ENCODE assay signal across 10 cellular contexts in the genomic region with DNA sequence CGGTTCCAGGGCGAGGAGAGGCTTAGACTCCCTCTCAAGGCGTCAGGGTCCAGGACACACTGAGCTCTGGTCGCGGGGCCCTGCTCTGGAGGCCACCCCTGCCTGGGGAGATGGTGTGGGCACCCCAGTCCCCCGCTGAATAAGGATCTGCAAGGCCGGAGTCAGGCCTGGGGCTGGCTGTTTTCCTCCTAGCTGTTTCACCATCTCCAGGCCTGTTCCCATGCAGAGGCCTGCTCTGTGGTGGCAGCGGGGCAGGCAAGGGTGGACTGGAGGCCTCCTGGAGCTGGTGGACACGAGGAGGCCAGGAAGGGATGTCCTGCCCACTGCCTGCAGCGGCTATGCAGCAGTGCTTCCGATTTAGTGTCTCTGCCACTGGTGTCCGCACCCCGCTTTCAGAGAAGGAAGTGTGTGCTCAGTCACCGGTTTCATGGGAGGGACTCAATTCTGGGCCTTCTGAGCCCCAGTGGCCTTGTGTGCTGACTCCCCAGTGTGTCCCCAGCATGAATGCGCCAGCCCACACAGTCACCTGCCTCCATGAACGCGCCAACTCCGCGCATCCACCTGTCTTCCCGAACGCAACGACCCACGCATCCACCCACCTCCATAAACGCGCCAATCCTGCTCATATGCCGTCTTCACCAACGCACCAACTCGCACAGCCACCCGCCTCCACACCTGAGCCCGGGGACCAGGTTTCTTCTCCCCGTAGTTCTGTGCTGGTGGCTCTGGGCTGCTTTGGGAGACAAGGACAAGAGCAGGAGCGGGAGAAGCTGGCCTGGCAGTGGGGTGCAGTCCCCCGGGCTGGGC. TPM values are rescaled to one million over a fixed set of nuclear protein-coding genes. Genes with fewer than 3 reads are reported as not detected.
DNase-seq lines count a peak whose midpoint lies in the region; ATAC-seq and TF ChIP-seq lines count a peak whose summit lies in the region.
"Had no signal": no experiment of that assay in that cellular context is flagged by ENCODE, and none has a peak within 500 bp of the region (broad histone marks: within the 10 kb centered on the region; RNA-seq: fewer than 3 reads in every experiment).

No MANE protein-coding gene starts in this region.

- H3K36me3 Mint-ChIP-seq in MCF 10A (ENCODE audit: insufficient read depth, unreplicated experiment) (peaks cover 9% of the 10 kb centered on the region), type B pancreatic cell (peaks cover 3% of the 10 kb centered on the region)
- H3K36me3 Mint-ChIP-seq in activated CD4-positive, alpha-beta memory T cell treated with anti-CD3 and anti-CD28 coated beads, Interleukin-2, amount 10 ng/mL, durations not matched to agents 7 days and 5 days (ENCODE audit: low read depth): peaks cover 16% of the 10 kb centered on the region

- ATAC-seq in HG02571 (IDR thresholded peaks at IDR 0.05; ENCODE audit: unreplicated experiment): no peak

- H3K79me1 ChIP-seq in mesenchymal stem cell (replicated peaks; ENCODE audit: low read length, poor library complexity, severe bottlenecking) (peaks cover 45% of the 10 kb centered on the region), mesendoderm (ENCODE audit: low read length) (no peaks in the 10 kb centered on the region)

- H3K36me3 ChIP-seq in mammary epithelial cell (ENCODE audit: insufficient read depth, low read length): peaks cover 3% of the 10 kb centered on the region
- H3K36me3 ChIP-seq in mesenchymal stem cell (ENCODE audit: control insufficient read depth in 1 of 2, insufficient read depth in 2 of 2, low read depth in 1 of 2, low read length in 2 of 2): peaks cover 15 to 26% of the 10 kb centered on the region in 2 experiments
- no peaks in the 10 kb centered on the region for H3K36me3 ChIP-seq in mesendoderm (ENCODE audit: control insufficient read depth, insufficient read depth, low read length)

- H2AFZ ChIP-seq in mammary epithelial cell (ENCODE audit: low read depth, low read length): no peak overlapping the region
- H2AFZ ChIP-seq in mesenchymal stem cell (ENCODE audit: low read depth, low read length): no peak overlapping the region

- H3K4me2 ChIP-seq in mammary epithelial cell (ENCODE audit: insufficient read depth, low read depth, low read length) (no peak overlapping the region), mesenchymal stem cell (ENCODE audit: low read length, poor library complexity, severe bottlenecking) (no peak overlapping the region), mesendoderm (ENCODE audit: low read length) (no peak overlapping the region)

- H3K18ac ChIP-seq in mesenchymal stem cell (ENCODE audit: low read depth in 1 of 2, low read length in 2 of 2) (peak overlapping the region; percentile 69 to 78), mesendoderm (ENCODE audit: low read length) (no peak overlapping the region)

- DNase-seq in MCF 10A (ENCODE audit: unreplicated experiment) (no peak), mammary epithelial cell (no peak), mesenchymal stem cell (no peak), type B pancreatic cell (ENCODE audit: extremely low spot score, unreplicated experiment) (no peak), hippocampal formation (lab: John Stamatoyannopoulos, UW) (no peak), mesendoderm (no peak)
- DNase-seq in activated CD4-positive, alpha-beta memory T cell treated with anti-CD3 and anti-CD28 coated beads, Interleukin-2, amount 10 ng/mL, durations not matched to agents 7 days and 5 days: no peak
- DNase-seq: central memory CD4-positive, alpha-beta T cell; NCI-H1694 had no signal

- H3K4me1 ChIP-seq in mammary epithelial cell (ENCODE audit: insufficient read depth, low read length) (peaks cover 19% of the 10 kb centered on the region), mesenchymal stem cell (ENCODE audit: control insufficient read depth, insufficient read depth, low read depth, low read length) (peaks cover 26% of the 10 kb centered on the region), mesendoderm (ENCODE audit: control insufficient read depth, low read depth, low read length) (no peaks in the 10 kb centered on the region)

- H3K4me1 Mint-ChIP-seq in MCF 10A (ENCODE audit: insufficient read depth, unreplicated experiment) (peaks cover 17% of the 10 kb centered on the region), type B pancreatic cell (ENCODE audit: unreplicated experiment) (peaks cover 24% of the 10 kb centered on the region)
- H3K4me1 Mint-ChIP-seq in activated CD4-positive, alpha-beta memory T cell treated with anti-CD3 and anti-CD28 coated beads, Interleukin-2, amount 10 ng/mL, durations not matched to agents 7 days and 5 days: peaks cover 57% of the 10 kb centered on the region

- dilution Hi-C loops in mammary epithelial cell (cut with HindIII; ENCODE audit: low sequenced_read_pairs): no loop called here

- H3K23ac ChIP-seq in mesenchymal stem cell (ENCODE audit: low read length in 2 of 2): no peak overlapping the region
- H3K23ac ChIP-seq in mesendoderm (ENCODE audit: low read length): no peak overlapping the region

- H3K27me3 ChIP-seq in mammary epithelial cell (ENCODE audit: insufficient read depth, low read length) (no peaks in the 10 kb centered on the region), mesenchymal stem cell (ENCODE audit: control insufficient read depth in 1 of 2, insufficient read depth in 1 of 2, low read length in 2 of 2) (no peaks in the 10 kb centered on the region), mesendoderm (ENCODE audit: insufficient read depth, low read length, poor library complexity) (no peaks in the 10 kb centered on the region)

- peak overlapping the region; percentile 19 for H3K4me3 Mint-ChIP-seq in MCF 10A (ENCODE audit: unreplicated experiment)
- H3K4me3 Mint-ChIP-seq in activated CD4-positive, alpha-beta memory T cell treated with anti-CD3 and anti-CD28 coated beads, Interleukin-2, amount 10 ng/mL, durations not matched to agents 7 days and 5 days: no peak overlapping the region
- peak overlapping the region; percentile 84 for H3K4me3 Mint-ChIP-seq in type B pancreatic cell

- H3K27ac ChIP-seq in mammary epithelial cell (ENCODE audit: insufficient read depth, low read depth, low read length) (no peak overlapping the region), mesenchymal stem cell (ENCODE audit: low read length, poor library complexity, severe bottlenecking) (peak overlapping the region; percentile 71), mesendoderm (ENCODE audit: low read depth, low read length) (no peak overlapping the region)

- H3K9ac ChIP-seq in mammary epithelial cell (ENCODE audit: insufficient read depth, low read length) (no peak overlapping the region), mesenchymal stem cell (ENCODE audit: low read length) (no peak overlapping the region), mesendoderm (ENCODE audit: low read length) (no peak overlapping the region)

- H4K8ac ChIP-seq in mesenchymal stem cell (ENCODE audit: low read length) (peak overlapping the region; percentile 66), mesendoderm (ENCODE audit: low read depth, low read length) (no peak overlapping the region)

- no peaks in the 10 kb centered on the region for H4K20me1 ChIP-seq in mammary epithelial cell (ENCODE audit: insufficient read depth, low read length)

- H4K91ac ChIP-seq in mesenchymal stem cell (ENCODE audit: low read length): peak overlapping the region; percentile 95

- CTCF ChIA-PET in MCF 10A (lab: Yijun Ruan, JAX): interaction anchor here (0.7 to 1.2 kb wide), 3 partner anchors 31 to 120 kb away, joined by 3 to 5 read pairs (median 4); no protein-coding TSS in a partner anchor
- CTCF ChIA-PET in mammary epithelial cell (lab: Charles Lee; ENCODE audit: low non-redundant PET): no interaction called here
- CTCF ChIA-PET in activated CD4-positive, alpha-beta memory T cell treated with anti-CD3 and anti-CD28 coated beads, Interleukin-2, amount 10 ng/mL, durations not matched to agents 7 days and 5 days (lab: Charles Lee): interaction anchor here (0.7 to 1.2 kb wide), 3 partner anchors 13 to 55 kb away, joined by 3 to 4 read pairs (median 3); a partner anchor contains a TSS

- H4K5ac ChIP-seq in mesendoderm (ENCODE audit: low read length): no peak overlapping the region

- peak overlapping the region; percentile 77 to 82 for H3K4ac ChIP-seq in mesenchymal stem cell (ENCODE audit: low read depth in 1 of 2, low read length in 2 of 2)
- H3K4ac ChIP-seq in mesendoderm (ENCODE audit: low read depth, low read length): no peak overlapping the region

- TF ChIP-seq CTCF in MCF 10A (IDR thresholded peaks at IDR 0.05; ENCODE audit: unreplicated experiment) (no peak), mammary epithelial cell (conservative IDR thresholded peaks at IDR 0.05 in 1 of 2, IDR thresholded peaks at IDR 0.05 in 1 of 2; ENCODE audit: extremely low read depth in 1 of 2, insufficient read depth in 1 of 2, low read depth in 1 of 2, low read length in 2 of 2) (no peak), type B pancreatic cell (conservative IDR thresholded peaks at IDR 0.05) (no peak)

- H3K27ac Mint-ChIP-seq in MCF 10A (ENCODE audit: low read depth, unreplicated experiment) (no peak overlapping the region), type B pancreatic cell (peak overlapping the region; percentile 75)
- H3K27ac Mint-ChIP-seq in activated CD4-positive, alpha-beta memory T cell treated with anti-CD3 and anti-CD28 coated beads, Interleukin-2, amount 10 ng/mL, durations not matched to agents 7 days and 5 days: peak overlapping the region; percentile 47

- in situ Hi-C loops in mammary epithelial cell (cut with MboI; ENCODE audit: low sequenced_read_pairs in 2 of 2): no loop called here

- H3K79me2 ChIP-seq in mammary epithelial cell (ENCODE audit: insufficient read depth, low read length): peaks cover 35% of the 10 kb centered on the region
- no peaks in the 10 kb centered on the region for H3K79me2 ChIP-seq in mesendoderm (ENCODE audit: control insufficient read depth, insufficient read depth, low read length)

- peak overlapping the region; percentile 40 for H2AK5ac ChIP-seq in mesenchymal stem cell (ENCODE audit: low read length, severe bottlenecking)
- no peak overlapping the region for H2AK5ac ChIP-seq in mesendoderm (ENCODE audit: low read length)

- H3K4me3 ChIP-seq in mammary epithelial cell (replicated peaks in 1 of 3; ENCODE audit: insufficient read depth in 1 of 3, low read depth in 2 of 3, low read length in 3 of 3): no peak overlapping the region
- H3K4me3 ChIP-seq in mesenchymal stem cell (ENCODE audit: insufficient read depth in 1 of 2, low read depth in 1 of 2, low read length in 2 of 2): no peak overlapping the region
- no peak overlapping the region for H3K4me3 ChIP-seq in mesendoderm (ENCODE audit: low read length)

- POLR2A ChIA-PET in MCF 10A (lab: Yijun Ruan, JAX): interaction anchor here (1.0 to 1.3 kb wide), 3 partner anchors 11 to 36 kb away, joined by 3 to 6 read pairs (median 4); no protein-coding TSS in a partner anchor
- POLR2A ChIA-PET in activated CD4-positive, alpha-beta memory T cell treated with anti-CD3 and anti-CD28 coated beads, Interleukin-2, amount 10 ng/mL, durations not matched to agents 7 days and 5 days (lab: Charles Lee): interaction anchor here (2.4 kb wide), 1 partner anchor 15 kb away, joined by 11 read pairs; a partner anchor contains a TSS

- H2BK120ac ChIP-seq in mesenchymal stem cell (ENCODE audit: low read depth, low read length) (peak overlapping the region; percentile 35), mesendoderm (ENCODE audit: low read depth, low read length) (no peak overlapping the region)

- WGBS in mammary epithelial cell (ENCODE audit: low coverage, missing lambda C conversion rate): 95% methylated on average over 14 of the region's 33 CpGs
- 97% methylated on average over 33 of the region's 33 CpGs for WGBS in mesenchymal stem cell
- WGBS in mesendoderm (ENCODE audit: extremely low coverage, insufficient coverage, low lambda C conversion rate): no CpG with 5 or more reads among the region's 33 CpGs

- H3K9me3 ChIP-seq in mammary epithelial cell (replicated peaks; ENCODE audit: insufficient read depth, low read length) (no peaks in the 10 kb centered on the region), mesenchymal stem cell (ENCODE audit: control insufficient read depth, low read length) (no peaks in the 10 kb centered on the region)

- H3K27me3 Mint-ChIP-seq in MCF 10A (ENCODE audit: insufficient read depth, unreplicated experiment) (no peaks in the 10 kb centered on the region), type B pancreatic cell (no peaks in the 10 kb centered on the region)
- H3K27me3 Mint-ChIP-seq in activated CD4-positive, alpha-beta memory T cell treated with anti-CD3 and anti-CD28 coated beads, Interleukin-2, amount 10 ng/mL, durations not matched to agents 7 days and 5 days: no peaks in the 10 kb centered on the region

- H2BK15ac ChIP-seq in mesenchymal stem cell (ENCODE audit: low read depth, poor library complexity, severe bottlenecking) (no peak overlapping the region), mesendoderm (replicated peaks; ENCODE audit: low read depth) (no peak overlapping the region)

- H2BK5ac ChIP-seq in mesenchymal stem cell (ENCODE audit: low read depth, low read length, poor library complexity, severe bottlenecking) (no peak overlapping the region), mesendoderm (ENCODE audit: low read length) (no peak overlapping the region)

- no peak overlapping the region for H3K56ac ChIP-seq in mesendoderm (ENCODE audit: low read length)

- H3K14ac ChIP-seq in mesenchymal stem cell (ENCODE audit: low read length in 2 of 2): peak overlapping the region in 1 of 2 experiments; percentile 78

- intact Hi-C loops in MCF 10A (cut with micrococcal nuclease): loop anchor here (2.0 kb wide), 1 partner anchor 15 kb away; a partner anchor contains a TSS
- intact Hi-C loops in mammary epithelial cell (cut with micrococcal nuclease): loop anchor here (5.0 kb wide), 1 partner anchor 37 kb away; no protein-coding TSS in a partner anchor

- BruUV-seq in MCF 10A (replicated peaks; lab: Mats Ljungman, UMichigan) (no TSS peak), mammary epithelial cell (replicated peaks; lab: Mats Ljungman, UMichigan) (no TSS peak)

- no peaks in the 10 kb centered on the region for H3K9me3 Mint-ChIP-seq in MCF 10A (ENCODE audit: unreplicated experiment)
- H3K9me3 Mint-ChIP-seq in activated CD4-positive, alpha-beta memory T cell treated with anti-CD3 and anti-CD28 coated beads, Interleukin-2, amount 10 ng/mL, durations not matched to agents 7 days and 5 days: peaks cover under 1% of the 10 kb centered on the region
- H3K9me3 Mint-ChIP-seq in type B pancreatic cell: no peaks in the 10 kb centered on the region

- H2BK12ac ChIP-seq in mesenchymal stem cell (ENCODE audit: low read length in 2 of 2): peak overlapping the region; percentile 20 to 82

RNA-seq across cellular contexts. Expression of a gene that starts 14.5 kb away (rescaled TPM):
- total RNA-seq in MCF 10A (2022) (0.27 TPM in 1 of 2 replicates, not detected in the other), mammary epithelial cell (under 1 TPM; 0.17 to 0.61 TPM), type B pancreatic cell (ENCODE audit: low replicate concordance) (1.2 TPM in 2 replicates)
- 1.4 TPM for polyA plus RNA-seq in mammary epithelial cell
- not detected for polyA minus RNA-seq in mammary epithelial cell
- total RNA-seq in activated CD4-positive, alpha-beta memory T cell treated with anti-CD3 and anti-CD28 coated beads, Interleukin-2, amount 10 ng/mL, durations not matched to agents 7 days and 5 days: 10 to 100 TPM; 10.0 to 10.1 TPM
- 0.36 TPM for polyA plus RNA-seq in mesenchymal stem cell (2013, experiment 1 of 2)
- polyA plus RNA-seq in mesenchymal stem cell (2013, experiment 2 of 2): 0.40 TPM
- polyA plus RNA-seq in mesendoderm (2013, experiment 1 of 2): 0.41 TPM
- 0.42 TPM for polyA plus RNA-seq in mesendoderm (2013, experiment 2 of 2)

RNA-seq across cellular contexts. Expression of a gene that starts 46.9 kb away (rescaled TPM):
- not detected in 2 replicates for total RNA-seq in MCF 10A (2022)
- not detected for total RNA-seq in mammary epithelial cell
- polyA plus RNA-seq in mammary epithelial cell: not detected
- polyA minus RNA-seq in mammary epithelial cell: not detected
- total RNA-seq in activated CD4-positive, alpha-beta memory T cell treated with anti-CD3 and anti-CD28 coated beads, Interleukin-2, amount 10 ng/mL, durations not matched to agents 7 days and 5 days: not detected
- not detected for polyA plus RNA-seq in mesenchymal stem cell (2013, experiment 1 of 2)
- not detected for polyA plus RNA-seq in mesenchymal stem cell (2013, experiment 2 of 2)
- total RNA-seq in type B pancreatic cell (ENCODE audit: low replicate concordance): 13.6 and 15.3 TPM in 2 replicates
- polyA plus RNA-seq in mesendoderm (2013, experiment 1 of 2): not detected
- not detected for polyA plus RNA-seq in mesendoderm (2013, experiment 2 of 2)

RNA-seq across cellular contexts. Expression of a gene that starts 54.5 kb away (rescaled TPM):
- 14.7 and 16.5 TPM in 2 replicates for total RNA-seq in MCF 10A (2022)
- total RNA-seq in mammary epithelial cell: 10 to 100 TPM; 11.2 to 15.9 TPM
- 4.5 TPM for polyA plus RNA-seq in mammary epithelial cell
- 1.9 TPM for polyA minus RNA-seq in mammary epithelial cell
- 10 to 100 TPM; 17.4 to 18.2 TPM for total RNA-seq in activated CD4-positive, alpha-beta memory T cell treated with anti-CD3 and anti-CD28 coated beads, Interleukin-2, amount 10 ng/mL, durations not matched to agents 7 days and 5 days
- 6.3 TPM for polyA plus RNA-seq in mesenchymal stem cell (2013, experiment 1 of 2)
- polyA plus RNA-seq in mesenchymal stem cell (2013, experiment 2 of 2): 5.9 TPM
- 14.8 and 15.4 TPM in 2 replicates for total RNA-seq in type B pancreatic cell (ENCODE audit: low replicate concordance)
- 5.7 TPM for polyA plus RNA-seq in mesendoderm (2013, experiment 1 of 2)
- 5.2 TPM for polyA plus RNA-seq in mesendoderm (2013, experiment 2 of 2)

RNA-seq across cellular contexts. Expression of a gene that starts 58.1 kb away (rescaled TPM):
- total RNA-seq in MCF 10A (2022) (0.28 and 0.32 TPM in 2 replicates), mammary epithelial cell (under 1 TPM; 0.33 to 0.45 TPM), type B pancreatic cell (ENCODE audit: low replicate concordance) (2.5 and 5.0 TPM in 2 replicates)
- polyA plus RNA-seq in mammary epithelial cell: 1.1 TPM
- polyA minus RNA-seq in mammary epithelial cell: 1.3 TPM
- under 1 TPM in 1 of 2 experiments, not detected in 1; 0.15 TPM for total RNA-seq in activated CD4-positive, alpha-beta memory T cell treated with anti-CD3 and anti-CD28 coated beads, Interleukin-2, amount 10 ng/mL, durations not matched to agents 7 days and 5 days
- 3.9 TPM for polyA plus RNA-seq in mesenchymal stem cell (2013, experiment 1 of 2)
- 4.0 TPM for polyA plus RNA-seq in mesenchymal stem cell (2013, experiment 2 of 2)
- polyA plus RNA-seq in mesendoderm (2013, experiment 1 of 2): 0.88 TPM
- polyA plus RNA-seq in mesendoderm (2013, experiment 2 of 2): 0.84 TPM

Comparison
In these comparisons a context has a peak if more than half of its experiments do, and no peak if none do; other contexts are left out.
1. RNA of a gene that starts 46.9 kb away (total RNA-seq): 13.6 to 15.3 TPM in type B pancreatic cell; not detected in MCF 10A, not detected in mammary epithelial cell and not detected in activated CD4-positive, alpha-beta memory T cell treated with anti-CD3 and anti-CD28 coated beads, Interleukin-2, amount 10 ng/mL, durations not matched to agents 7 days and 5 days; every median in the first group is over 10 times any median in the second.